20 cellular contexts compared by ENCODE assay signal in the genomic region with DNA sequence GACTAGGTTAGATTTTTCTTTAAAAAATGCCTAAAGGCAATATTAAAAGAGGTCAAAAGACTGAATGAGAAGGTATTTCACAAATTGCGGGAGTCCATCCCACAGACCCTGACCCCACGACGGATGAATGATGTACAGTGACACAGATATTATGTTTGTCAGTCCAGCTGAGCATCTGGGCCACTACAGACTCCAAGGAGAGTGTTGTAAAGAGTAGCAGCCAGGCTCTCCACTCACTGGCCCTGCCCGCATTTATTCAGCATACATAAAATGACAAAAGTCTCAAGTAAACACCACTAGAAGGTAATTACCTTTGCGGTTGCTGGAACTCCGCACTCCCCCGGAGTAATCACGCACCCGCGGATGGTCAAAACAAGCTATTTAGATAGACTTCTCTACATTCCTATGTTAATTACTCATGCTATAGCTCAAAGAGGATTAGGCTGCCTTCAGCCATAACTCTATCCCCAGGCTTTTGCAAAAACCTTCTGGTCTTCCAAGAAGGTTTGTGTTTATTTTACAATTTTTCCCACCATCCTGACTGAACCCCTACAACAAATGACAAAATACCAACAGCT. TPM values are rescaled to one million over a fixed set of nuclear protein-coding genes. Genes with fewer than 3 reads are reported as not detected.
DNase-seq lines count a peak whose midpoint lies in the region; ATAC-seq, FAIRE-seq and TF ChIP-seq lines count a peak whose summit lies in the region.
"Had no signal": no experiment of that assay in that cellular context is flagged by ENCODE, and none has a peak within 500 bp of the region (broad histone marks: within the 10 kb centered on the region; RNA-seq: fewer than 3 reads in every experiment).

No MANE protein-coding gene starts in this region.

- peak overlapping the region; percentile 51 for H3K18ac ChIP-seq in mesendoderm (ENCODE audit: low read length)

- CTCF ChIA-PET in GM12878 (lab: Yijun Ruan, JAX) = interaction anchor here (0.6 to 2.0 kb wide), 11 partner anchors 13 to 588 kb away, joined by 3 to 18 read pairs (median 4); a partner anchor contains a TSS

- peak overlapping the region; percentile 44 for H3K4me2 ChIP-seq in Karpas-422 (ENCODE audit: low read depth, low read length, poor library complexity, severe bottlenecking)
- H3K4me2 ChIP-seq in GM12878 (ENCODE audit: control insufficient read depth, insufficient read depth) = 0 out of 2 replicates have a peak overlapping the region, but pooled peaks have one; percentile 47
- H3K4me2 ChIP-seq in mesendoderm (ENCODE audit: low read length) = no peak overlapping the region

- BruUV-seq in GM12878 (replicated peaks; lab: Mats Ljungman, UMichigan) = no TSS peak

- H3K79me2 ChIP-seq in Karpas-422 (ENCODE audit: low read length) = no peaks in the 10 kb centered on the region
- H3K79me2 ChIP-seq in GM12878 (ENCODE audit: control insufficient read depth, insufficient read depth, low read length) = no peaks in the 10 kb centered on the region
- H3K79me2 ChIP-seq in mesendoderm (ENCODE audit: control insufficient read depth, insufficient read depth, low read length) = no peaks in the 10 kb centered on the region

- 95% methylated on average over 10 of the region's 10 CpGs for WGBS in GM12878 (ENCODE audit: insufficient coverage, insufficient replicate concordance, low lambda C conversion rate, missing lambda C conversion rate)
- no CpG with 5 or more reads among the region's 10 CpGs for WGBS in mesendoderm (ENCODE audit: extremely low coverage, insufficient coverage, low lambda C conversion rate)
- WGBS in suprapubic skin = 59% methylated on average over 10 of the region's 10 CpGs

- no peak for FAIRE-seq in GM12878 (lab: Jason Lieb, UNC)
- FAIRE-seq: D721Med, endometrium had no signal

- no peaks in the 10 kb centered on the region for H3K9me2 ChIP-seq in Karpas-422 (replicated peaks; ENCODE audit: insufficient read depth, low read length)

- H4K20me1 ChIP-seq in Karpas-422 (ENCODE audit: insufficient read depth, low read depth, low read length) (no peaks in the 10 kb centered on the region), GM12878 (ENCODE audit: control insufficient read depth, insufficient read depth) (no peaks in the 10 kb centered on the region)

- H3K9me3 ChIP-seq in Karpas-422 (ENCODE audit: low read length) (no peaks in the 10 kb centered on the region), GM12878 (replicated peaks; ENCODE audit: control insufficient read depth, insufficient read depth, low read length) (no peaks in the 10 kb centered on the region), suprapubic skin (no peaks in the 10 kb centered on the region)
- H3K9me3 ChIP-seq: colonic mucosa, thoracic aorta had no signal

- no peak for TF ChIP-seq POLR2A in GM12878 (IDR thresholded peaks at IDR 0.05; ENCODE audit: low read depth, low read length)
- no peak for TF ChIP-seq POLR2A in suprapubic skin (IDR thresholded peaks at IDR 0.05)

- POLR2A ChIA-PET in GM12878 (lab: Charles Lee) = interaction anchor here (0.9 to 1.2 kb wide), 2 partner anchors 92 to 296 kb away, joined by 3 to 4 read pairs; no protein-coding TSS in a partner anchor

- H2BK15ac ChIP-seq in mesendoderm (replicated peaks; ENCODE audit: low read depth) = no peak overlapping the region

- no peak overlapping the region for H3K23ac ChIP-seq in mesendoderm (ENCODE audit: low read length)

- RAD21 ChIA-PET in GM12878 (lab: Charles Lee; ENCODE audit: unreplicated experiment) = interaction anchor here (0.9 to 1.6 kb wide), 8 partner anchors 16 to 331 kb away, joined by 3 to 8 read pairs (median 4); a partner anchor contains a TSS

- H3K4me3 ChIP-seq in Karpas-422 (ENCODE audit: low read length) (peak overlapping the region; percentile 5; the same call in 1 of the 2 replicates), GM12878 (no peak overlapping the region), mesendoderm (ENCODE audit: low read length) (no peak overlapping the region), suprapubic skin (no peak overlapping the region)
- H3K4me3 ChIP-seq: colonic mucosa, thoracic aorta had no signal

- in situ Hi-C loops in GM12878 (cut with MboI) = no loop called here

- H3K56ac ChIP-seq in mesendoderm (ENCODE audit: low read length) = no peak overlapping the region

- TF ChIP-seq EP300 in GM12878 (IDR thresholded peaks at IDR 0.05; ENCODE audit: borderline replicate concordance in 1 of 2, control insufficient read depth in 1 of 2, low read depth in 2 of 2, low read length in 2 of 2) (no peak), suprapubic skin (IDR thresholded peaks at IDR 0.05) (no peak)

- H4K5ac ChIP-seq in mesendoderm (ENCODE audit: low read length) = no peak overlapping the region

- SMC1A ChIA-PET in GM12878 (lab: Charles Lee; ENCODE audit: uncharacterized antibody, unreplicated experiment) = interaction anchor here (0.8 to 2.0 kb wide), 21 partner anchors 8 to 331 kb away, joined by 3 to 12 read pairs (median 4); no protein-coding TSS in a partner anchor

- TF ChIP-seq CTCF in GM12878 (IDR thresholded peaks at IDR 0.05 in 2 of 3, conservative IDR thresholded peaks at IDR 0.05 in 1 of 3; ENCODE audit: control insufficient read depth in 2 of 3, extremely low read depth in 1 of 3, insufficient read depth in 1 of 3, low read depth in 3 of 3, low read length in 3 of 3) (no peak), suprapubic skin (IDR thresholded peaks at IDR 0.05) (no peak)

- H3K36me3 ChIP-seq in Karpas-422 (ENCODE audit: insufficient read depth, low read length) (no peaks in the 10 kb centered on the region), GM12878 (ENCODE audit: control insufficient read depth in 2 of 2, insufficient read depth in 2 of 2, low read length in 1 of 2) (no peaks in the 10 kb centered on the region), mesendoderm (ENCODE audit: control insufficient read depth, insufficient read depth, low read length) (no peaks in the 10 kb centered on the region), suprapubic skin (no peaks in the 10 kb centered on the region)
- H3K36me3 ChIP-seq: brain microvascular endothelial cell, colonic mucosa, thoracic aorta had no signal

- no peak overlapping the region for H4K8ac ChIP-seq in mesendoderm (ENCODE audit: low read depth, low read length)

- H3K4me1 ChIP-seq in Karpas-422 (ENCODE audit: low read length) = peaks cover 6% of the 10 kb centered on the region
- no peaks in the 10 kb centered on the region for H3K4me1 ChIP-seq in GM12878 (ENCODE audit: control insufficient read depth, insufficient read depth, low read length)
- no peaks in the 10 kb centered on the region for H3K4me1 ChIP-seq in mesendoderm (ENCODE audit: control insufficient read depth, low read depth, low read length)
- H3K4me1 ChIP-seq in suprapubic skin = no peaks in the 10 kb centered on the region
- H3K4me1 ChIP-seq: colonic mucosa had no signal

- H2BK5ac ChIP-seq in mesendoderm (ENCODE audit: low read length) = no peak overlapping the region

- H3K27me3 ChIP-seq in Karpas-422 (ENCODE audit: low read length) (no peaks in the 10 kb centered on the region), GM12878 (replicated peaks in 1 of 2; ENCODE audit: control insufficient read depth in 2 of 2, insufficient read depth in 2 of 2, low read length in 1 of 2) (no peaks in the 10 kb centered on the region), mesendoderm (ENCODE audit: insufficient read depth, low read length, poor library complexity) (no peaks in the 10 kb centered on the region), suprapubic skin (peaks cover 5% of the 10 kb centered on the region)
- H3K27me3 ChIP-seq: brain microvascular endothelial cell, colonic mucosa had no signal

- H2AFZ ChIP-seq in Karpas-422 (ENCODE audit: low read length) (0 out of 2 replicates have a peak overlapping the region, but pooled peaks have one; percentile 63), GM12878 (ENCODE audit: control insufficient read depth, low read depth, low read length) (no peak overlapping the region)

- intact Hi-C loops in GM12878 (cut with micrococcal nuclease; ENCODE audit: unreplicated experiment) = no loop called here

- no peak overlapping the region for H2AK5ac ChIP-seq in mesendoderm (ENCODE audit: low read length)

- no peaks in the 10 kb centered on the region for H3K79me1 ChIP-seq in mesendoderm (ENCODE audit: low read length)

- no peak overlapping the region for H3K27ac ChIP-seq in Karpas-422 (ENCODE audit: low read length)
- H3K27ac ChIP-seq in GM12878 (ENCODE audit: control insufficient read depth, insufficient read depth) = no peak overlapping the region
- H3K27ac ChIP-seq in mesendoderm (ENCODE audit: low read depth, low read length) = no peak overlapping the region
- H3K27ac ChIP-seq in suprapubic skin = no peak overlapping the region
- H3K27ac ChIP-seq: brain microvascular endothelial cell, colonic mucosa, thoracic aorta had no signal

- peak; percentile 8 for DNase-seq in NCI-H1092 treated with DMSO at 0.1 percent for 48 hours (lab: John Stamatoyannopoulos, UW)
- DNase-seq in NCI-H1092 (lab: John Stamatoyannopoulos, UW) = no peak
- no peak for DNase-seq in Karpas-422
- DNase-seq in GM12878 (ENCODE audit: low read depth, low spot score) = no peak
- DNase-seq in mesendoderm = peak; percentile 53
- DNase-seq in NCI-H510A treated with DMSO at 0.1 percent for 48 hours (lab: John Stamatoyannopoulos, UW) = no peak
- DNase-seq in suprapubic skin (ENCODE audit: low spot score in 2 of 2) = no peak
- DNase-seq: 8988T; activated CD4-positive, alpha-beta memory T cell treated with anti-CD3 and anti-CD28 coated beads, Interleukin-2, amount 10 ng/mL, durations not matched to agents 7 days and 5 days; activated naive CD4-positive, alpha-beta T cell treated with anti-CD3 and anti-CD28 coated beads, Interleukin-2, amount 50 U/mL, for 16 hours; activated T-cell treated with anti-CD3 and anti-CD28 coated beads, Interleukin-2, amount 50 U/mL, for 48 hours; brain microvascular endothelial cell; C1 segment of cervical spinal cord; colonic mucosa; NCI-H1694 treated with DMSO at 0.1 percent for 48 hours; SHP77 had no signal

- no peak for TF ChIP-seq RAD21 in GM12878 (IDR thresholded peaks at IDR 0.05; ENCODE audit: insufficient read depth, low read depth, low read length)

- no peak for ATAC-seq in GM12878
- ATAC-seq in GM21360 (IDR thresholded peaks at IDR 0.05; ENCODE audit: unreplicated experiment) = no peak

- no peak overlapping the region for H3K4ac ChIP-seq in mesendoderm (ENCODE audit: low read depth, low read length)

- H3K9ac ChIP-seq in Karpas-422 (ENCODE audit: low read length) = no peak overlapping the region
- H3K9ac ChIP-seq in GM12878 (ENCODE audit: control insufficient read depth, insufficient read depth, low read length) = no peak overlapping the region
- no peak overlapping the region for H3K9ac ChIP-seq in mesendoderm (ENCODE audit: low read length)

- no peak overlapping the region for H2BK120ac ChIP-seq in mesendoderm (ENCODE audit: low read depth, low read length)

RNA-seq across cellular contexts. Expression of a gene that starts 18.8 kb away (rescaled TPM):
- 47.5 and 89.3 TPM in 2 replicates for total RNA-seq in Karpas-422 (2014; rRNA removed; shearing (Covaris generic); ENCODE audit: low replicate concordance)
- total RNA-seq in GM12878 (2013; cell fraction: nucleolus; rRNA removed) = 18.6 and 19.9 TPM in 2 replicates
- total RNA-seq in GM12878 (2014; rRNA removed) (64.3 and 66.8 TPM in 2 replicates), GM12878 (2014; rRNA removed; fragmentation: Illumina TruSeq; extraction: Trizol) (77.3 and 80.4 TPM in 2 replicates), GM12878 (2021) (113 and 116 TPM in 2 replicates), suprapubic skin (10 to 100 TPM; 24.5 to 45.4 (median 37.7) TPM)
- polyA plus RNA-seq in GM12878 (2011; ENCODE audit: low read depth) = 66.0 TPM
- polyA plus RNA-seq in GM12878 (2011; rRNA removed) (125 and 169 TPM in 2 replicates), GM12878 (2014; fragmentation: Illumina TruSeq; extraction: Trizol) (91.9 and 106 TPM in 2 replicates), GM12878 (2014; fragmentation: Nextera tagmentation; extraction: Ambion mirVana) (100 to 1,000 TPM; 102 to 227 TPM), GM12878 (2014; rRNA removed) (103 and 125 TPM in 2 replicates), GM12878 (2016; fragmentation: Nextera tagmentation; extraction: Ambion mirVana) (100 to 1,000 TPM; 281 TPM)
- polyA plus RNA-seq in GM12878 (2011; cell fraction: cytosol; rRNA removed) = 60.1 and 70.1 TPM in 2 replicates
- 22.8 and 33.9 TPM in 2 replicates for polyA plus RNA-seq in GM12878 (2011; cell fraction: nucleus; rRNA removed)
- polyA plus RNA-seq in GM12878 (2012) = 80.5 and 85.4 TPM in 2 replicates
- polyA minus RNA-seq in GM12878 (2011; rRNA and poly(A)+ RNA removed) = 75.8 and 85.1 TPM in 2 replicates
- polyA minus RNA-seq in GM12878 (2011; cell fraction: cytosol; rRNA and poly(A)+ RNA removed) = 47.6 and 57.9 TPM in 2 replicates
- 18.9 and 36.5 TPM in 2 replicates for polyA minus RNA-seq in GM12878 (2011; cell fraction: nucleus; rRNA and poly(A)+ RNA removed)
- polyA plus RNA-seq in mesendoderm (2013, experiment 1 of 2) = 286 TPM
- 280 TPM for polyA plus RNA-seq in mesendoderm (2013, experiment 2 of 2)

RNA-seq across cellular contexts. Expression of a gene that starts 47.8 kb away (rescaled TPM):
- 9.7 and 11.1 TPM in 2 replicates for total RNA-seq in Karpas-422 (2014; rRNA removed; shearing (Covaris generic); ENCODE audit: low replicate concordance)
- total RNA-seq in GM12878 (2013; cell fraction: nucleolus; rRNA removed) = 28.0 and 28.8 TPM in 2 replicates
- 37.9 and 49.8 TPM in 2 replicates for total RNA-seq in GM12878 (2014; rRNA removed)
- 42.3 and 42.6 TPM in 2 replicates for total RNA-seq in GM12878 (2014; rRNA removed; fragmentation: Illumina TruSeq; extraction: Trizol)
- 33.4 and 34.9 TPM in 2 replicates for total RNA-seq in GM12878 (2021)
- polyA plus RNA-seq in GM12878 (2011; ENCODE audit: low read depth) = 15.8 TPM
- 39.3 and 60.6 TPM in 2 replicates for polyA plus RNA-seq in GM12878 (2011; rRNA removed)
- 17.5 and 20.2 TPM in 2 replicates for polyA plus RNA-seq in GM12878 (2011; cell fraction: cytosol; rRNA removed)
- polyA plus RNA-seq in GM12878 (2011; cell fraction: nucleus; rRNA removed) = 18.8 and 23.7 TPM in 2 replicates
- polyA plus RNA-seq in GM12878 (2012) = 15.0 and 20.5 TPM in 2 replicates
- 36.9 and 59.1 TPM in 2 replicates for polyA plus RNA-seq in GM12878 (2014; fragmentation: Illumina TruSeq; extraction: Trizol)
- polyA plus RNA-seq in GM12878 (2014; fragmentation: Nextera tagmentation; extraction: Ambion mirVana) = 10 to 100 TPM; 64.2 to 97.1 TPM
- polyA plus RNA-seq in GM12878 (2014; rRNA removed) = 35.0 and 36.2 TPM in 2 replicates
- 10 to 100 TPM; 71.0 to 76.4 TPM for polyA plus RNA-seq in GM12878 (2016; fragmentation: Nextera tagmentation; extraction: Ambion mirVana)
- 38.2 and 38.8 TPM in 2 replicates for polyA minus RNA-seq in GM12878 (2011; rRNA and poly(A)+ RNA removed)
- polyA minus RNA-seq in GM12878 (2011; cell fraction: cytosol; rRNA and poly(A)+ RNA removed) = 12.6 and 13.6 TPM in 2 replicates
- polyA minus RNA-seq in GM12878 (2011; cell fraction: nucleus; rRNA and poly(A)+ RNA removed) = 16.5 and 17.3 TPM in 2 replicates
- polyA plus RNA-seq in mesendoderm (2013, experiment 1 of 2) = 10.9 TPM
- polyA plus RNA-seq in mesendoderm (2013, experiment 2 of 2) = 11.4 TPM
- 10 to 100 TPM; 32.2 to 39.4 (median 34.2) TPM for total RNA-seq in suprapubic skin

Comparison
In these comparisons a context has a peak if more than half of its experiments do, and no peak if none do; other contexts are left out.
1. DNase-seq: peak in NCI-H1092 treated with DMSO at 0.1 percent for 48 hours (single experiment) and mesendoderm (single experiment); none in NCI-H1092 (single experiment), Karpas-422 (single experiment), GM12878 (single experiment), NCI-H510A treated with DMSO at 0.1 percent for 48 hours (single experiment) and suprapubic skin (0 of 2).